Comparison of ENCODE assay signal across 26 cellular contexts in the genomic region with DNA sequence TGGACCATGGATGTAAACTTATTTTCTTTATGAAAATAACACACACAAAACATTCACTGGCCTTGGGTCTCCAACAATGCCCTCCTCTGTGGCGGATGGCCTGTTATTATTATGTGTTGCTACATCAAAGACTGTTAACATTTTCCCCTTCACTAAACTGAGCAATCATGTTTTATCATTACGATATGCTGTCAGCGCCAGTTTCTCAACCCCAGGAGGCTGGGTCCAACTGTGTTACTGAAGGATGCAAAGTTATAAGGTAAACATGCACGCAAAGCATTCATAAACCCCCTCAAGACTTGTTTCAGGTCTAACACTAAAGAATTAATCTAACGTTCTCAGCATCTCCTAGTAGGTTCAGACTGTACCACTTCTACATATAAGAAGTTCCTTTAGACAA. TPM values are rescaled to one million over a fixed set of nuclear protein-coding genes. Genes with fewer than 3 reads are reported as not detected.
DNase-seq lines count a peak whose midpoint lies in the region; ATAC-seq and TF ChIP-seq lines count a peak whose summit lies in the region.
"Had no signal": no experiment of that assay in that cellular context is flagged by ENCODE, and none has a peak within 500 bp of the region (broad histone marks: within the 10 kb centered on the region; RNA-seq: fewer than 3 reads in every experiment).

No MANE protein-coding gene starts in this region.

- H3K4me2 ChIP-seq in IMR-90 (ENCODE audit: low read depth, low read length) (no peak overlapping the region), SU-DHL-6 (ENCODE audit: low read depth, low read length, poor library complexity, severe bottlenecking) (no peak overlapping the region)
- H3K4me2 ChIP-seq: PC-9 had no signal

- TF ChIP-seq RAD21 in IMR-90 (IDR thresholded peaks at IDR 0.05; ENCODE audit: low read length) = no peak

- H3K9me3 ChIP-seq in IMR-90 (ENCODE audit: control insufficient read depth, insufficient read depth, low read length) = no peaks in the 10 kb centered on the region
- no peaks in the 10 kb centered on the region for H3K9me3 ChIP-seq in SU-DHL-6 (ENCODE audit: insufficient read depth, low read length)
- H3K9me3 ChIP-seq: HAP-1, SJCRH30 had no signal

- peak overlapping the region; percentile 34; the same call in 1 of the 2 replicates for H2BK20ac ChIP-seq in IMR-90 (ENCODE audit: low read depth, low read length)

- H3K9me1 ChIP-seq in IMR-90 (ENCODE audit: insufficient read depth, low read length) = 0 out of 2 replicates have a peak, but pooled peaks cover 3% of the 10 kb centered on the region

- no peak overlapping the region for H2BK5ac ChIP-seq in IMR-90 (ENCODE audit: low read depth, low read length, poor library complexity, severe bottlenecking)

- no peak overlapping the region for H2AK5ac ChIP-seq in IMR-90 (ENCODE audit: low read depth, low read length)

- peak overlapping the region; percentile 5; the same call in 1 of the 2 replicates for H3K4ac ChIP-seq in IMR-90 (ENCODE audit: low read depth, low read length)

- in situ Hi-C loops in IMR-90 (cut with MboI; ENCODE audit: low sequenced_read_pairs) = loop anchor here (10.0 to 25.0 kb wide), 3 partner anchors 247 to 889 kb away; no protein-coding TSS in a partner anchor

- CTCF ChIA-PET in IMR-90 (lab: Yijun Ruan, JAX) = no interaction called here

- H2AFZ ChIP-seq in IMR-90 (replicated peaks; ENCODE audit: low read length, poor library complexity) (no peak overlapping the region), SU-DHL-6 (ENCODE audit: low read depth, low read length, severe bottlenecking) (peak overlapping the region; percentile 14)
- H2AFZ ChIP-seq: PC-9 had no signal

- no TSS peak for BruUV-seq in IMR-90 (replicated peaks; lab: Mats Ljungman, UMichigan)

- peaks cover 5% of the 10 kb centered on the region in 2 experiments; a peak in 2 of 4 replicates for H3K79me1 ChIP-seq in IMR-90 (ENCODE audit: low read depth in 1 of 2, low read length in 2 of 2)

- no peak overlapping the region for H2AK9ac ChIP-seq in IMR-90 (replicated peaks; ENCODE audit: low read depth, low read length, poor library complexity)

- peak overlapping the region in 1 of 2 experiments; percentile 35; a peak in 1 of 4 replicates for H4K8ac ChIP-seq in IMR-90 (ENCODE audit: low read depth in 2 of 2, low read length in 2 of 2)

- TF ChIP-seq CTCF in IMR-90 (conservative IDR thresholded peaks at IDR 0.05; ENCODE audit: low read depth, low read length) (no peak), SU-DHL-6 (IDR thresholded peaks at IDR 0.05; ENCODE audit: insufficient read depth, low read length, poor library complexity, severe bottlenecking) (no peak)

- H3K36me3 ChIP-seq in IMR-90 (ENCODE audit: control insufficient read depth, insufficient read depth, low read length) (no peaks in the 10 kb centered on the region), SU-DHL-6 (ENCODE audit: low read length) (no peaks in the 10 kb centered on the region)
- H3K36me3 ChIP-seq: HAP-1, SJCRH30 had no signal

- no peak overlapping the region for H3K56ac ChIP-seq in IMR-90 (ENCODE audit: extremely low read depth, insufficient read depth, low read length)

- intact Hi-C loops in IMR-90 (cut with micrococcal nuclease) = no loop called here

- H3K79me2 ChIP-seq in SU-DHL-6 (ENCODE audit: insufficient read depth, low read length) = no peaks in the 10 kb centered on the region

- H3K18ac ChIP-seq in IMR-90 (ENCODE audit: low read depth, low read length) = 0 out of 2 replicates have a peak overlapping the region, but pooled peaks have one; percentile 37

- H4K20me1 ChIP-seq in IMR-90 (ENCODE audit: insufficient read depth, low read length) (no peaks in the 10 kb centered on the region), SU-DHL-6 (ENCODE audit: low read depth, low read length) (no peaks in the 10 kb centered on the region)

- no peaks in the 10 kb centered on the region for H3F3A ChIP-seq in SU-DHL-6 (ENCODE audit: insufficient read depth)

- H3K27me3 ChIP-seq in IMR-90 (ENCODE audit: control insufficient read depth, insufficient read depth, low read length) (no peaks in the 10 kb centered on the region), SU-DHL-6 (ENCODE audit: low read length) (no peaks in the 10 kb centered on the region)
- H3K27me3 ChIP-seq: SJCRH30 had no signal

- no peak overlapping the region for H4K91ac ChIP-seq in IMR-90 (ENCODE audit: insufficient read depth, low read depth, low read length)

- peaks cover 4% of the 10 kb centered on the region; the same call in 1 of the 2 replicates for H3K4me1 ChIP-seq in IMR-90 (ENCODE audit: control insufficient read depth, insufficient read depth, low read length)
- H3K4me1 ChIP-seq: SJCRH30 had no signal

- POLR2A ChIA-PET in IMR-90 (lab: Charles Lee; ENCODE audit: unreplicated experiment) = no interaction called here

- DNase-seq in NCI-H2171 treated with DMSO at 0.1 percent for 48 hours (lab: John Stamatoyannopoulos, UW) = peak; percentile 47
- no peak for DNase-seq in NCI-H2171 (lab: John Stamatoyannopoulos, UW)
- no peak for DNase-seq in IMR-90
- no peak for DNase-seq in SKM-1 treated with dmso at 0.1 percent for 144 hours (lab: John Stamatoyannopoulos, UW; ENCODE audit: unreplicated experiment)
- DNase-seq in NCI-H187 treated with DMSO at 0.1 percent for 48 hours (lab: John Stamatoyannopoulos, UW) = no peak
- DNase-seq: 8988T; ACHN; Calu3; DMS53; GOT3; NCI-H1092; NCI-H1417 treated with DMSO at 0.1 percent for 48 hours; NCI-H1930; NCI-H226; NCI-H510A; NCI-H748 treated with DMSO at 0.1 percent for 48 hours; NK-92 treated with Interleukin-12 subunit alpha and Interleukin-12 subunit beta, amount 100 ng/mL, for 24 hours; PC-9; SJCRH30; T-helper 1 cell had no signal

- no peak overlapping the region for H3K4me3 ChIP-seq in IMR-90 (ENCODE audit: insufficient read depth, low read depth, low read length)
- no peak overlapping the region for H3K4me3 ChIP-seq in SU-DHL-6 (ENCODE audit: insufficient read depth, low read length, poor library complexity, severe bottlenecking)
- H3K4me3 ChIP-seq: HAP-1, PC-9, SJCRH30 had no signal

- no peak for ATAC-seq in IMR-90 (ENCODE audit: low read depth)
- no peak for ATAC-seq in GM19328 (IDR thresholded peaks at IDR 0.05; ENCODE audit: unreplicated experiment)
- ATAC-seq: Right ventricle myocardium inferior, SK-N-SH treated with all-trans-retinoic acid at 6 μM for 48 hours had no signal

- no peaks in the 10 kb centered on the region for H3K9me2 ChIP-seq in SU-DHL-6 (replicated peaks; ENCODE audit: insufficient read depth, low read length)

- dilution Hi-C loops in IMR-90 (cut with HindIII; ENCODE audit: low sequenced_read_pairs, unreplicated experiment) = no loop called here

- H4K5ac ChIP-seq in IMR-90 (ENCODE audit: low read depth, low read length) = no peak overlapping the region

- H3K9ac ChIP-seq in IMR-90 (ENCODE audit: low read depth, low read length) = no peak overlapping the region
- H3K9ac ChIP-seq in SU-DHL-6 (ENCODE audit: low read length) = no peak overlapping the region

- peak overlapping the region; percentile 23; the same call in 1 of the 2 replicates for H3K23ac ChIP-seq in IMR-90 (ENCODE audit: low read depth, low read length)

- no CpG with 5 or more reads among the region's 5 CpGs for WGBS in IMR-90 (ENCODE audit: extremely low coverage in 2 of 2, insufficient read length in 1 of 2), 2 experiments

- H3K27ac ChIP-seq in IMR-90 (ENCODE audit: insufficient read depth, low read length) = no peak overlapping the region
- H3K27ac ChIP-seq in SU-DHL-6 (ENCODE audit: low read depth, low read length) = no peak overlapping the region
- H3K27ac ChIP-seq: PC-9, SJCRH30 had no signal

- peak overlapping the region; percentile 45 for H3K14ac ChIP-seq in IMR-90 (replicated peaks; ENCODE audit: low read depth, low read length)

- TF ChIP-seq POLR2A in IMR-90 (IDR thresholded peaks at IDR 0.05; ENCODE audit: low read depth, low read length) = no peak

- 0 out of 2 replicates have a peak overlapping the region, but pooled peaks have one; percentile 57 for H2BK120ac ChIP-seq in IMR-90 (ENCODE audit: low read depth, low read length)

- 0 out of 3 replicates have a peak overlapping the region, but pooled peaks have one; percentile 15 for H2BK15ac ChIP-seq in IMR-90 (ENCODE audit: low read depth, low read length)

TF ChIP-seq in IMR-90, 13 proteins besides CTCF, POLR2A, EP300 and RAD21:
- no peak for TF ChIP-seq RFX5 (IDR thresholded peaks at IDR 0.05; ENCODE audit: low read depth, low read length)
- TF ChIP-seq MAFK (IDR thresholded peaks at IDR 0.05; ENCODE audit: low read depth, low read length) = no peak
- no peak for TF ChIP-seq NFE2L2 (IDR thresholded peaks at IDR 0.05; ENCODE audit: low read depth, low read length)
- no peak for TF ChIP-seq CEBPB (IDR thresholded peaks at IDR 0.05; ENCODE audit: low read depth, low read length)
- TF ChIP-seq, protein P1, sequence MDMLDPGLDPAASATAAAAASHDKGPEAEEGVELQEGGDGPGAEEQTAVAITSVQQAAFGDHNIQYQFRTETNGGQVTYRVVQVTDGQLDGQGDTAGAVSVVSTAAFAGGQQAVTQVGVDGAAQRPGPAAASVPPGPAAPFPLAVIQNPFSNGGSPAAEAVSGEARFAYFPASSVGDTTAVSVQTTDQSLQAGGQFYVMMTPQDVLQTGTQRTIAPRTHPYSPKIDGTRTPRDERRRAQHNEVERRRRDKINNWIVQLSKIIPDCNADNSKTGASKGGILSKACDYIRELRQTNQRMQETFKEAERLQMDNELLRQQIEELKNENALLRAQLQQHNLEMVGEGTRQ (IDR thresholded peaks at IDR 0.05; ENCODE audit: low read depth, low read length) = no peak

RNA-seq across cellular contexts. Expression of gene DUSP10, which starts 6.0 kb away (rescaled TPM):
- total RNA-seq in IMR-90 (2012; rRNA removed) = 59.1 and 71.4 TPM in 2 replicates
- polyA plus RNA-seq in IMR-90 (2012; rRNA removed) = 41.7 and 44.8 TPM in 2 replicates
- 23.4 and 35.1 TPM in 2 replicates for polyA plus RNA-seq in IMR-90 (2012; cell fraction: cytosol; rRNA removed)
- 32.9 and 43.8 TPM in 2 replicates for polyA plus RNA-seq in IMR-90 (2012; cell fraction: nucleus; rRNA removed; ENCODE audit: low replicate concordance)
- total RNA-seq: G401 had no signal
